Comparison of ENCODE assay signal across 8 cellular contexts in genomic region chr17:879546-879945, GRCh38.
DNase-seq lines count a peak whose midpoint lies in the region; ATAC-seq and TF ChIP-seq lines count a peak whose summit lies in the region.

No MANE protein-coding gene starts in this region.

- no peak overlapping the region for H3K9ac ChIP-seq in duodenal mucosa (ENCODE audit: low read depth in 1 of 2, low read length in 2 of 2)

- peak overlapping the region in 1 of 2 donors; percentile 13 for H3K4me3 ChIP-seq in duodenal mucosa (ENCODE audit: low read depth in 1 of 2, low read length in 2 of 2)

- H3K27ac ChIP-seq in duodenal mucosa (ENCODE audit: low read depth, low read length) = peak overlapping the region; percentile 38

- H3K9me3 ChIP-seq in duodenal mucosa (ENCODE audit: control insufficient read depth in 1 of 2, low read length in 2 of 2) = no peaks in the 10 kb centered on the region

- H3K27ac Mint-ChIP-seq in activated CD4-positive, alpha-beta T cell treated with anti-CD3 and anti-CD28 coated beads, Interleukin-2, amount 10 ng/mL, durations not matched to agents 24 days and 14 days = no peak overlapping the region

- intact Hi-C loops in activated CD4-positive, alpha-beta T cell treated with anti-CD3 and anti-CD28 coated beads, Interleukin-2, amount 10 ng/mL, durations not matched to agents 24 days and 14 days (cut with micrococcal nuclease) = loop anchor here (1.0 to 5.0 kb wide), 2 partner anchors 102 to 118 kb away; partner anchors contain the start of gene TIMM22

- ATAC-seq in GM18520 (IDR thresholded peaks at IDR 0.05; ENCODE audit: unreplicated experiment) = no peak

- H3K36me3 ChIP-seq in duodenal mucosa (ENCODE audit: control insufficient read depth in 1 of 2, insufficient read depth in 2 of 2, low read length in 2 of 2) = no peaks in the 10 kb centered on the region

- peaks cover 0 to 7% of the 10 kb centered on the region in 2 donors for H3K4me1 ChIP-seq in duodenal mucosa (ENCODE audit: control insufficient read depth in 1 of 2, insufficient read depth in 2 of 2, low read length in 2 of 2)

- H3K27me3 Mint-ChIP-seq in activated CD4-positive, alpha-beta T cell treated with anti-CD3 and anti-CD28 coated beads, Interleukin-2, amount 10 ng/mL, durations not matched to agents 24 days and 14 days = peaks cover 1% of the 10 kb centered on the region

- H3K4me1 Mint-ChIP-seq in activated CD4-positive, alpha-beta T cell treated with anti-CD3 and anti-CD28 coated beads, Interleukin-2, amount 10 ng/mL, durations not matched to agents 24 days and 14 days = peaks cover 14% of the 10 kb centered on the region

- H3K36me3 Mint-ChIP-seq in activated CD4-positive, alpha-beta T cell treated with anti-CD3 and anti-CD28 coated beads, Interleukin-2, amount 10 ng/mL, durations not matched to agents 24 days and 14 days (ENCODE audit: low read depth) = no peaks in the 10 kb centered on the region

- DNase-seq in GM10266 (ENCODE audit: extremely low spot score) = peak; percentile 58
- DNase-seq in NCI-H2029 (lab: John Stamatoyannopoulos, UW) = peak; percentile 50
- peak; percentile 88 for DNase-seq in activated CD4-positive, alpha-beta T cell treated with anti-CD3 and anti-CD28 coated beads, Interleukin-2, amount 10 ng/mL, durations not matched to agents 24 days and 14 days
- peak; percentile 62 for DNase-seq in medulla oblongata (ENCODE audit: extremely low spot score)
- peak; percentile 2 for DNase-seq in stimulated activated CD8-positive, alpha-beta memory T cell treated with anti-CD3 and anti-CD28 coated beads, Interleukin-15, amount 100 ng/mL, for 24 hours (ENCODE audit: low read depth)
- no peak for DNase-seq in GM03348 (ENCODE audit: low spot score)

- no peak overlapping the region for H3K4me3 Mint-ChIP-seq in activated CD4-positive, alpha-beta T cell treated with anti-CD3 and anti-CD28 coated beads, Interleukin-2, amount 10 ng/mL, durations not matched to agents 24 days and 14 days

- no peaks in the 10 kb centered on the region for H3K27me3 ChIP-seq in duodenal mucosa (ENCODE audit: control insufficient read depth in 1 of 2, insufficient read depth in 2 of 2, low read length in 2 of 2)

- TF ChIP-seq CTCF in GM10266 (IDR thresholded peaks at IDR 0.05; ENCODE audit: control insufficient read depth, insufficient read depth, low read depth, missing control alignments) = peak; percentile 32

- H3K9me3 Mint-ChIP-seq in activated CD4-positive, alpha-beta T cell treated with anti-CD3 and anti-CD28 coated beads, Interleukin-2, amount 10 ng/mL, durations not matched to agents 24 days and 14 days = no peaks in the 10 kb centered on the region
